7 cellular contexts compared by ENCODE assay signal in the genomic region with DNA sequence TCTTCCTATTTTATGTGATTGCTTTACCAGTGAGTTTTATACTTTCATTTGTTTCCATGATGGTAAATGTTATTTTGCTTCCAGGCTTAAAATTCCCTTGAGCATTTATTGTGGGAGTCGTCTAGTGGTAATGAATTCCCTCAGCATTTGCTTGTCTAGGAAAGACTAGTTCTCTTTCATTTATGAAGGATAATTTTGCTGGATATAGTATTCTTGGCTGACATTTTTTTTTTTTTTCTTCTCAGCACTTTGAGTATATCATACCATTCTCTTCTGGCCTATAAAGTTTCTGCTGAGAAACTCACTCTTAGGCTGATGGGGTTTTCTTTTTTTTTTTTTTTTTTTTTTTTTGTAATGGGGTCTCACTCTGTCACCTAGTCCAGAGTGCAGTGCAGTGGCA.
"Had no signal": no experiment of that assay in that cellular context is flagged by ENCODE, and none has a peak within 500 bp of the region (broad histone marks: within the 10 kb centered on the region; RNA-seq: fewer than 3 reads in every experiment).

No MANE protein-coding gene starts in this region.

- DNase-seq: H9, HCEC 1CT, HFFc6, IMR-90 had no signal

- H3K27ac ChIP-seq: HL-60 had no signal

- H3K4me3 ChIP-seq: GM23338, K562 had no signal
